In genomic region chr20:49892260-49893216, GRCh38 we compare ENCODE assay signal across 12 cellular contexts. TPM values are rescaled to one million over a fixed set of nuclear protein-coding genes. Genes with fewer than 3 reads are reported as not detected.
A peak's percentile ranks its signal among the peaks of the same experiment; 100 is the strongest.
DNase-seq lines count a peak whose midpoint lies in the region; ATAC-seq and TF ChIP-seq lines count a peak whose summit lies in the region.
"Had no signal": no experiment of that assay in that cellular context is flagged by ENCODE, and none has a peak within 500 bp of the region (broad histone marks: within the 10 kb centered on the region; RNA-seq: fewer than 3 reads in every experiment).

No MANE protein-coding gene starts in this region.

- peaks cover 3% of the 10 kb centered on the region for H3K36me3 Mint-ChIP-seq in activated naive CD8-positive, alpha-beta T cell treated with anti-CD3 and anti-CD28 coated beads, Interleukin-2, amount 50 U/mL, for 24 hours (ENCODE audit: low read depth)
- H3K36me3 Mint-ChIP-seq in activated naive CD8-positive, alpha-beta T cell treated with anti-CD3 and anti-CD28 coated beads for 36 hours: peaks cover 2% of the 10 kb centered on the region
- H3K36me3 Mint-ChIP-seq in activated T-helper 2 cell treated with anti-CD3 and anti-CD28 coated beads, Interferon-gamma antibody, Interleukin-2, Interleukin-4, amounts not matched to agents 10 μg/mL and 5 μg/mL and 100 μg/mL, durations not matched to agents 14 hours and 24 hours and 36 hours (ENCODE audit: low read depth): peaks cover 25% of the 10 kb centered on the region

- ATAC-seq in activated naive CD8-positive, alpha-beta T cell treated with anti-CD3 and anti-CD28 coated beads, Interleukin-2, amount 50 U/mL, for 24 hours: no peak
- ATAC-seq in right lobe of liver (peak; percentile 55 to 71 (median 64)), upper lobe of right lung (no peak), GM18502 (IDR thresholded peaks at IDR 0.05; ENCODE audit: poor library complexity, unreplicated experiment) (no peak)

- no peak for DNase-seq in activated naive CD8-positive, alpha-beta T cell treated with anti-CD3 and anti-CD28 coated beads, Interleukin-2, amount 50 U/mL, for 24 hours
- DNase-seq in activated naive CD8-positive, alpha-beta T cell treated with anti-CD3 and anti-CD28 coated beads for 36 hours: no peak
- DNase-seq in activated T-helper 2 cell treated with anti-CD3 and anti-CD28 coated beads, Interferon-gamma antibody, Interleukin-2, Interleukin-4, amounts not matched to agents 10 μg/mL and 5 μg/mL and 100 μg/mL, durations not matched to agents 14 hours and 24 hours and 36 hours (ENCODE audit: low spot score): no peak
- peak; percentile 43 to 73 (median 72) for DNase-seq in right lobe of liver
- DNase-seq in upper lobe of right lung: no peak
- DNase-seq in RKO (ENCODE audit: low spot score): no peak
- no peak for DNase-seq in stimulated activated CD4-positive, alpha-beta T cell treated with anti-CD3 and anti-CD28 coated beads, Interleukin-2, amount 100 ng/mL, for 48 hours
- DNase-seq: activated CD4-positive, CD25-positive, alpha-beta regulatory T cell; BE2C; NCI-H1048 had no signal

- peaks cover 40% of the 10 kb centered on the region for H3K4me1 Mint-ChIP-seq in activated naive CD8-positive, alpha-beta T cell treated with anti-CD3 and anti-CD28 coated beads, Interleukin-2, amount 50 U/mL, for 24 hours
- peaks cover 17% of the 10 kb centered on the region for H3K4me1 Mint-ChIP-seq in activated naive CD8-positive, alpha-beta T cell treated with anti-CD3 and anti-CD28 coated beads for 36 hours
- peaks cover 20% of the 10 kb centered on the region for H3K4me1 Mint-ChIP-seq in activated T-helper 2 cell treated with anti-CD3 and anti-CD28 coated beads, Interferon-gamma antibody, Interleukin-2, Interleukin-4, amounts not matched to agents 10 μg/mL and 5 μg/mL and 100 μg/mL, durations not matched to agents 14 hours and 24 hours and 36 hours (ENCODE audit: low read depth)

- TF ChIP-seq CTCF in right lobe of liver (IDR thresholded peaks at IDR 0.05): no peak
- TF ChIP-seq CTCF in upper lobe of right lung (IDR thresholded peaks at IDR 0.05): no peak

- H3K4me3 Mint-ChIP-seq in activated naive CD8-positive, alpha-beta T cell treated with anti-CD3 and anti-CD28 coated beads, Interleukin-2, amount 50 U/mL, for 24 hours: peak overlapping the region; percentile 64
- H3K4me3 Mint-ChIP-seq in activated naive CD8-positive, alpha-beta T cell treated with anti-CD3 and anti-CD28 coated beads for 36 hours: no peak overlapping the region
- peak overlapping the region; percentile 41 for H3K4me3 Mint-ChIP-seq in activated T-helper 2 cell treated with anti-CD3 and anti-CD28 coated beads, Interferon-gamma antibody, Interleukin-2, Interleukin-4, amounts not matched to agents 10 μg/mL and 5 μg/mL and 100 μg/mL, durations not matched to agents 14 hours and 24 hours and 36 hours (ENCODE audit: low read depth)

- no peak for TF ChIP-seq POLR2A in right lobe of liver (IDR thresholded peaks at IDR 0.05)

- peak overlapping the region; percentile 24 to 55 (median 48) for H3K27ac ChIP-seq in right lobe of liver
- peak overlapping the region; percentile 42 for H3K27ac ChIP-seq in upper lobe of right lung
- H3K27ac ChIP-seq: adrenal gland had no signal

- 22% methylated on average over 12 of the region's 23 CpGs for WGBS in right lobe of liver (ENCODE audit: insufficient coverage, low coverage, low lambda C conversion rate, missing lambda C conversion rate)

- peak overlapping the region; percentile 87 for H3K27ac Mint-ChIP-seq in activated naive CD8-positive, alpha-beta T cell treated with anti-CD3 and anti-CD28 coated beads, Interleukin-2, amount 50 U/mL, for 24 hours
- no peak overlapping the region for H3K27ac Mint-ChIP-seq in activated naive CD8-positive, alpha-beta T cell treated with anti-CD3 and anti-CD28 coated beads for 36 hours
- H3K27ac Mint-ChIP-seq in activated T-helper 2 cell treated with anti-CD3 and anti-CD28 coated beads, Interferon-gamma antibody, Interleukin-2, Interleukin-4, amounts not matched to agents 10 μg/mL and 5 μg/mL and 100 μg/mL, durations not matched to agents 14 hours and 24 hours and 36 hours: peak overlapping the region; percentile 92

- intact Hi-C loops in activated T-helper 2 cell treated with anti-CD3 and anti-CD28 coated beads, Interferon-gamma antibody, Interleukin-2, Interleukin-4, amounts not matched to agents 10 μg/mL and 5 μg/mL and 100 μg/mL, durations not matched to agents 14 hours and 24 hours and 36 hours (cut with micrococcal nuclease): no loop called here
- intact Hi-C loops in right lobe of liver (cut with DNase I): no loop called here
- intact Hi-C loops in upper lobe of right lung (cut with DNase I): no loop called here

- H3K4me3 ChIP-seq in right lobe of liver (no peak overlapping the region), upper lobe of right lung (no peak overlapping the region)
- H3K4me3 ChIP-seq: adrenal gland had no signal

- no peaks in the 10 kb centered on the region for H3K9me3 ChIP-seq in right lobe of liver
- no peaks in the 10 kb centered on the region for H3K9me3 ChIP-seq in upper lobe of right lung
- H3K9me3 ChIP-seq: adrenal gland, BE2C had no signal

- H3K36me3 ChIP-seq in right lobe of liver (no peaks in the 10 kb centered on the region), upper lobe of right lung (no peaks in the 10 kb centered on the region)
- H3K36me3 ChIP-seq: BE2C had no signal

- H3K9me3 Mint-ChIP-seq in activated naive CD8-positive, alpha-beta T cell treated with anti-CD3 and anti-CD28 coated beads, Interleukin-2, amount 50 U/mL, for 24 hours: no peaks in the 10 kb centered on the region
- H3K9me3 Mint-ChIP-seq in activated naive CD8-positive, alpha-beta T cell treated with anti-CD3 and anti-CD28 coated beads for 36 hours: no peaks in the 10 kb centered on the region
- no peaks in the 10 kb centered on the region for H3K9me3 Mint-ChIP-seq in activated T-helper 2 cell treated with anti-CD3 and anti-CD28 coated beads, Interferon-gamma antibody, Interleukin-2, Interleukin-4, amounts not matched to agents 10 μg/mL and 5 μg/mL and 100 μg/mL, durations not matched to agents 14 hours and 24 hours and 36 hours

- H3K27me3 Mint-ChIP-seq in activated naive CD8-positive, alpha-beta T cell treated with anti-CD3 and anti-CD28 coated beads, Interleukin-2, amount 50 U/mL, for 24 hours: no peaks in the 10 kb centered on the region
- H3K27me3 Mint-ChIP-seq in activated naive CD8-positive, alpha-beta T cell treated with anti-CD3 and anti-CD28 coated beads for 36 hours: no peaks in the 10 kb centered on the region
- no peaks in the 10 kb centered on the region for H3K27me3 Mint-ChIP-seq in activated T-helper 2 cell treated with anti-CD3 and anti-CD28 coated beads, Interferon-gamma antibody, Interleukin-2, Interleukin-4, amounts not matched to agents 10 μg/mL and 5 μg/mL and 100 μg/mL, durations not matched to agents 14 hours and 24 hours and 36 hours (ENCODE audit: low read depth)

- H3K27me3 ChIP-seq in right lobe of liver: no peaks in the 10 kb centered on the region
- no peaks in the 10 kb centered on the region for H3K27me3 ChIP-seq in upper lobe of right lung
- H3K27me3 ChIP-seq: adrenal gland, BE2C had no signal

- H3K4me1 ChIP-seq in right lobe of liver: peaks cover 0 to 60% (median 33%) of the 10 kb centered on the region in 4 donors
- peaks cover 69% of the 10 kb centered on the region for H3K4me1 ChIP-seq in upper lobe of right lung
- H3K4me1 ChIP-seq: BE2C had no signal

RNA-seq across cellular contexts. Expression of gene SPATA2, which starts 22.8 kb away (rescaled TPM):
- 10 to 100 TPM; 11.2 to 11.6 TPM for total RNA-seq in activated naive CD8-positive, alpha-beta T cell treated with anti-CD3 and anti-CD28 coated beads for 36 hours
- total RNA-seq in activated T-helper 2 cell treated with anti-CD3 and anti-CD28 coated beads, Interferon-gamma antibody, Interleukin-2, Interleukin-4, amounts not matched to agents 10 μg/mL and 5 μg/mL and 100 μg/mL, durations not matched to agents 14 hours and 24 hours and 36 hours: 8.3 and 8.5 TPM in 2 replicates
- total RNA-seq in right lobe of liver: 1 to 10 TPM; 1.9 to 3.6 (median 2.9) TPM
- 8.7 TPM for total RNA-seq in upper lobe of right lung

RNA-seq across cellular contexts. Expression of gene RNF114, which starts 43.7 kb away (rescaled TPM):
- total RNA-seq in activated naive CD8-positive, alpha-beta T cell treated with anti-CD3 and anti-CD28 coated beads for 36 hours: 10 to 100 TPM; 61.5 to 70.7 TPM
- total RNA-seq in activated T-helper 2 cell treated with anti-CD3 and anti-CD28 coated beads, Interferon-gamma antibody, Interleukin-2, Interleukin-4, amounts not matched to agents 10 μg/mL and 5 μg/mL and 100 μg/mL, durations not matched to agents 14 hours and 24 hours and 36 hours: 64.0 and 67.6 TPM in 2 replicates
- total RNA-seq in right lobe of liver (100 to 1,000 TPM in 1 of 6 experiments, 10 to 100 TPM in 5; 38.6 to 113 (median 44.9) TPM), upper lobe of right lung (74.7 TPM)

Comparison
In these comparisons a context has a peak if more than half of its experiments do, and no peak if none do; other contexts are left out.
1. ATAC-seq: peak in right lobe of liver (4 of 4); none in activated naive CD8-positive, alpha-beta T cell treated with anti-CD3 and anti-CD28 coated beads, Interleukin-2, amount 50 U/mL, for 24 hours (single experiment), upper lobe of right lung (single experiment) and GM18502 (single experiment).
2. DNase-seq: peak in right lobe of liver (3 of 3); none in activated naive CD8-positive, alpha-beta T cell treated with anti-CD3 and anti-CD28 coated beads, Interleukin-2, amount 50 U/mL, for 24 hours (single experiment), activated naive CD8-positive, alpha-beta T cell treated with anti-CD3 and anti-CD28 coated beads for 36 hours (single experiment), activated T-helper 2 cell treated with anti-CD3 and anti-CD28 coated beads, Interferon-gamma antibody, Interleukin-2, Interleukin-4, amounts not matched to agents 10 μg/mL and 5 μg/mL and 100 μg/mL, durations not matched to agents 14 hours and 24 hours and 36 hours (single experiment), upper lobe of right lung (single experiment), RKO (single experiment) and stimulated activated CD4-positive, alpha-beta T cell treated with anti-CD3 and anti-CD28 coated beads, Interleukin-2, amount 100 ng/mL, for 48 hours (0 of 2).